ENCODE assay signal across 8 cellular contexts in genomic region chr7:25391295-25391861, GRCh38.
DNase-seq lines count a peak whose midpoint lies in the region; ATAC-seq, FAIRE-seq and TF ChIP-seq lines count a peak whose summit lies in the region.

No MANE protein-coding gene starts in this region.

- no peak for ATAC-seq in HepG2
- ATAC-seq in CD8-positive, alpha-beta T cell: no peak
- no peak for ATAC-seq in HG03520 (IDR thresholded peaks at IDR 0.05; ENCODE audit: unreplicated experiment)

- CTCF ChIA-PET in HepG2 (lab: Yijun Ruan, JAX; ENCODE audit: low intra/inter-chr PET ratio, low total read pairs): interaction anchor here (1.2 to 2.3 kb wide), 2 partner anchors 175 to 460 kb away, joined by 3 to 22 read pairs; no protein-coding TSS in a partner anchor
- CTCF ChIA-PET in CD8-positive, alpha-beta T cell (lab: Charles Lee): interaction anchor here (0.8 to 6.4 kb wide), 7 partner anchors 9 to 463 kb away, joined by 3 to 69 read pairs (median 4); no protein-coding TSS in a partner anchor

- POLR2A ChIA-PET in HepG2 (lab: Yijun Ruan, JAX): no interaction called here
- POLR2A ChIA-PET in CD8-positive, alpha-beta T cell (lab: Charles Lee): no interaction called here

- H3K4me2 ChIP-seq in H9 (ENCODE audit: insufficient read depth, insufficient read length, low read length): no peak overlapping the region
- no peak overlapping the region for H3K4me2 ChIP-seq in HepG2 (ENCODE audit: low read depth, low read length)

- no CpG with 5 or more reads among the region's 5 CpGs for WGBS in H9 (ENCODE audit: extremely low coverage, insufficient read length, low lambda C conversion rate)
- WGBS in adrenal gland, 4 donors: 19 to 23% (median 21%) methylated on average over 5 of the region's 5 CpGs
- 12% methylated on average over 5 of the region's 5 CpGs for WGBS in HepG2 (ENCODE audit: low lambda C conversion rate)
- 32% methylated on average over 5 of the region's 5 CpGs for WGBS in suprapubic skin

- H3K14ac ChIP-seq in H9 (ENCODE audit: insufficient read depth, low read length): no peak overlapping the region

- no peak for TF ChIP-seq POLR2A in adrenal gland (IDR thresholded peaks at IDR 0.05)
- TF ChIP-seq POLR2A in HepG2 (IDR thresholded peaks at IDR 0.05; ENCODE audit: insufficient read depth in 1 of 2, low read depth in 2 of 2, low read length in 2 of 2): no peak
- TF ChIP-seq POLR2A in suprapubic skin (IDR thresholded peaks at IDR 0.05): no peak

- H3K27me3 ChIP-seq in H9 (ENCODE audit: insufficient read depth, low read length) (no peaks in the 10 kb centered on the region), adrenal gland (no peaks in the 10 kb centered on the region), HepG2 (ENCODE audit: control insufficient read depth in 1 of 2, insufficient read depth in 2 of 2, low read length in 2 of 2) (peaks cover 0 to 2% of the 10 kb centered on the region in 2 experiments; a peak in 2 of 5 replicates), suprapubic skin (no peaks in the 10 kb centered on the region)
- H3K27me3 ChIP-seq in CD8-positive, alpha-beta T cell (ENCODE audit: insufficient read depth, low read length): no peaks in the 10 kb centered on the region

- TF ChIP-seq CTCF in H9 (conservative IDR thresholded peaks at IDR 0.05): peak; percentile 57; the same call in 2 of the 3 replicates
- TF ChIP-seq CTCF in adrenal gland (IDR thresholded peaks at IDR 0.05): peak; percentile 26 to 89 (median 66)
- TF ChIP-seq CTCF in HepG2 (CRISPR knock-in tag; IDR thresholded peaks at IDR 0.05): peak; percentile 32; the same call in 1 of the 2 replicates
- no peak for TF ChIP-seq CTCF in CD8-positive, alpha-beta T cell (IDR thresholded peaks at IDR 0.05)
- TF ChIP-seq CTCF in suprapubic skin (IDR thresholded peaks at IDR 0.05): peak in 1 of 2 donors; percentile 17

- H3K9ac ChIP-seq in H9 (ENCODE audit: extremely low read depth, insufficient read length, low read length) (no peak overlapping the region), HepG2 (ENCODE audit: insufficient read depth, low read depth, low read length) (no peak overlapping the region)

- H3K36me3 ChIP-seq in adrenal gland (replicated peaks in 1 of 2): no peaks in the 10 kb centered on the region
- H3K36me3 ChIP-seq in HepG2 (replicated peaks in 1 of 2; ENCODE audit: control insufficient read depth in 1 of 2, insufficient read depth in 2 of 2, low read length in 2 of 2): no peaks in the 10 kb centered on the region
- H3K36me3 ChIP-seq in CD8-positive, alpha-beta T cell (ENCODE audit: insufficient read depth, low read length): no peaks in the 10 kb centered on the region
- no peaks in the 10 kb centered on the region for H3K36me3 ChIP-seq in suprapubic skin

- FAIRE-seq in HepG2 (lab: Jason Lieb, UNC): peak; percentile 50

- no peak overlapping the region for H2BK5ac ChIP-seq in H9 (ENCODE audit: insufficient read length, low read length)

- no peaks in the 10 kb centered on the region for H3K79me1 ChIP-seq in H9 (ENCODE audit: insufficient read depth, low read depth, low read length, poor library complexity, severe bottlenecking)

- H2BK12ac ChIP-seq in H9 (ENCODE audit: insufficient read length, low read depth, low read length): no peak overlapping the region

- TF ChIP-seq EP300 in HepG2 (IDR thresholded peaks at IDR 0.05; ENCODE audit: low read depth in 2 of 2, low read length in 2 of 2) (no peak), HepG2 (CRISPR knock-in tag; IDR thresholded peaks at IDR 0.05; ENCODE audit: borderline replicate concordance) (no peak), suprapubic skin (IDR thresholded peaks at IDR 0.05) (no peak)

- no peak overlapping the region for H2BK20ac ChIP-seq in H9 (ENCODE audit: low read depth, low read length, poor library complexity, severe bottlenecking)

- TF ChIP-seq RAD21 in HepG2 (CRISPR knock-in tag; IDR thresholded peaks at IDR 0.05): no peak

- H2AFZ ChIP-seq in H9 (ENCODE audit: low read length) (no peak overlapping the region), HepG2 (ENCODE audit: low read length) (no peak overlapping the region)

- H3K56ac ChIP-seq in H9 (ENCODE audit: insufficient read length, low read depth, low read length): no peak overlapping the region

- H3K23ac ChIP-seq in H9 (ENCODE audit: insufficient read length, low read depth, low read length): no peak overlapping the region

- H3K9me3 ChIP-seq in H9 (ENCODE audit: control insufficient read depth, low read depth, low read length): no peaks in the 10 kb centered on the region
- H3K9me3 ChIP-seq in adrenal gland (replicated peaks in 1 of 3): no peaks in the 10 kb centered on the region
- no peaks in the 10 kb centered on the region for H3K9me3 ChIP-seq in HepG2 (ENCODE audit: low read length)
- H3K9me3 ChIP-seq in CD8-positive, alpha-beta T cell (ENCODE audit: low read length): no peaks in the 10 kb centered on the region
- no peaks in the 10 kb centered on the region for H3K9me3 ChIP-seq in suprapubic skin

- H3K4me3 ChIP-seq in adrenal gland (no peak overlapping the region), HepG2 (replicated peaks in 1 of 3; ENCODE audit: insufficient read depth in 1 of 3, low read depth in 2 of 3, low read length in 3 of 3) (no peak overlapping the region), suprapubic skin (no peak overlapping the region)
- H3K4me3 ChIP-seq in CD8-positive, alpha-beta T cell (ENCODE audit: low read depth, low read length): no peak overlapping the region

- H3K4me3 Mint-ChIP-seq in H9: no peak overlapping the region
- no peak overlapping the region for H3K4me3 Mint-ChIP-seq in CD8-positive, alpha-beta T cell

- H3K4ac ChIP-seq in H9 (ENCODE audit: low read depth, low read length): no peak overlapping the region

- H2BK15ac ChIP-seq in H9 (ENCODE audit: low read depth, low read length): no peak overlapping the region

- H3K27ac ChIP-seq in H9 (ENCODE audit: insufficient read length, low read depth, low read length): no peak overlapping the region
- H3K27ac ChIP-seq in adrenal gland: no peak overlapping the region
- no peak overlapping the region for H3K27ac ChIP-seq in HepG2 (ENCODE audit: extremely low read length, insufficient read depth, low read length)
- H3K27ac ChIP-seq in CD8-positive, alpha-beta T cell (ENCODE audit: low read depth, low read length): no peak overlapping the region
- H3K27ac ChIP-seq in suprapubic skin: no peak overlapping the region

- H4K5ac ChIP-seq in H9 (ENCODE audit: insufficient read length, low read depth, low read length): no peak overlapping the region

- no peak overlapping the region for H4K91ac ChIP-seq in H9 (ENCODE audit: insufficient read length, low read depth, low read length)

- in situ Hi-C loops in HepG2 (cut with HindIII; ENCODE audit: extremely low pct_ligation_motif_present, low pct_unique_long_range_greater_than_20kb): no loop called here

- H2BK120ac ChIP-seq in H9 (ENCODE audit: low read depth, low read length, poor library complexity, severe bottlenecking): no peak overlapping the region

- H2AK5ac ChIP-seq in H9 (ENCODE audit: insufficient read length, low read length): no peak overlapping the region

- no peaks in the 10 kb centered on the region for H3K23me2 ChIP-seq in H9 (ENCODE audit: insufficient read length, low read depth, low read length, poor library complexity, severe bottlenecking)

- no peaks in the 10 kb centered on the region for H3K36me3 Mint-ChIP-seq in H9 (ENCODE audit: insufficient read depth in 1 of 3, low read depth in 3 of 3)
- no peaks in the 10 kb centered on the region for H3K36me3 Mint-ChIP-seq in CD8-positive, alpha-beta T cell

- no peak overlapping the region for H3K18ac ChIP-seq in H9 (ENCODE audit: insufficient read length, low read depth, low read length)

- intact Hi-C loops in adrenal gland (cut with DNase I): loop anchor here (5.0 to 10.0 kb wide), 2 partner anchors 53 to 171 kb away; no protein-coding TSS in a partner anchor
- intact Hi-C loops in HepG2 (cut with micrococcal nuclease; ENCODE audit: unreplicated experiment): loop anchor here (1.0 to 2.0 kb wide), 2 partner anchors 175 to 463 kb away; no protein-coding TSS in a partner anchor
- intact Hi-C loops in CD8-positive, alpha-beta T cell (cut with DNase I, micrococcal nuclease): loop anchor here (1.0 to 5.0 kb wide), 3 partner anchors 175 to 461 kb away; no protein-coding TSS in a partner anchor

- H3K4me1 ChIP-seq in H9 (ENCODE audit: insufficient read depth, low read length) (0 out of 2 replicates have a peak, but pooled peaks cover 4% of the 10 kb centered on the region), adrenal gland (replicated peaks in 1 of 2) (peaks cover 21 to 24% of the 10 kb centered on the region in 2 donors), HepG2 (ENCODE audit: insufficient read depth, low read length) (no peaks in the 10 kb centered on the region), suprapubic skin (peaks cover 5% of the 10 kb centered on the region)
- no peaks in the 10 kb centered on the region for H3K4me1 ChIP-seq in CD8-positive, alpha-beta T cell (ENCODE audit: insufficient read depth, low read length)

- peaks cover 6% of the 10 kb centered on the region for H3K27me3 Mint-ChIP-seq in H9 (ENCODE audit: low read depth)
- H3K27me3 Mint-ChIP-seq in CD8-positive, alpha-beta T cell (ENCODE audit: low read depth): no peaks in the 10 kb centered on the region

- H4K20me1 ChIP-seq in H9 (ENCODE audit: control insufficient read depth, insufficient read depth, insufficient read length) (no peaks in the 10 kb centered on the region), HepG2 (ENCODE audit: insufficient read depth, low read length) (no peaks in the 10 kb centered on the region)

- no peak overlapping the region for H3T11ph ChIP-seq in H9 (ENCODE audit: low read length)

- DNase-seq in AG08395 (ENCODE audit: low spot score): peak; percentile 44
- no peak for DNase-seq in H9
- DNase-seq in adrenal gland: no peak
- DNase-seq in HepG2 (ENCODE audit: low spot score): peak; percentile 1
- no peak for DNase-seq in CD8-positive, alpha-beta T cell
- no peak for DNase-seq in occipital lobe (lab: John Stamatoyannopoulos, UW)
- no peak for DNase-seq in suprapubic skin (ENCODE audit: low spot score in 2 of 2)

- H3K9me3 Mint-ChIP-seq in H9: no peaks in the 10 kb centered on the region; a peak in 1 of 5 replicates
- no peaks in the 10 kb centered on the region for H3K9me3 Mint-ChIP-seq in CD8-positive, alpha-beta T cell

- no TSS peak for BruUV-seq in HepG2 (replicated peaks; lab: Mats Ljungman, UMichigan)

- no peak overlapping the region for H3K27ac Mint-ChIP-seq in H9
- H3K27ac Mint-ChIP-seq in CD8-positive, alpha-beta T cell: no peak overlapping the region

- peaks cover 5 to 7% of the 10 kb centered on the region in 2 experiments; a peak in 1 of 4 replicates for H3K4me1 Mint-ChIP-seq in H9
- H3K4me1 Mint-ChIP-seq in CD8-positive, alpha-beta T cell (ENCODE audit: low read depth): no peaks in the 10 kb centered on the region

- H4K8ac ChIP-seq in H9 (replicated peaks; ENCODE audit: insufficient read length, low read depth, low read length): no peak overlapping the region

- H3K79me2 ChIP-seq in H9 (ENCODE audit: insufficient read depth, low read length): no peaks in the 10 kb centered on the region
- H3K79me2 ChIP-seq in HepG2 (ENCODE audit: insufficient read depth, low read length): no peaks in the 10 kb centered on the region

TF ChIP-seq in HepG2, 621 proteins besides CTCF, POLR2A, EP300 and RAD21:
- TF ChIP-seq MEIS2 (CRISPR knock-in tag; IDR thresholded peaks at IDR 0.05) (no peak), STAG1 (CRISPR knock-in tag; IDR thresholded peaks at IDR 0.05) (peak; percentile 52), ZBTB21 (CRISPR knock-in tag; IDR thresholded peaks at IDR 0.05) (no peak), NKX3-1 (CRISPR knock-in tag; IDR thresholded peaks at IDR 0.05) (no peak)

Comparison
In these comparisons a context has a peak if more than half of its experiments do, and no peak if none do; other contexts are left out.
1. DNase-seq: peak in AG08395 (single experiment) and HepG2 (single experiment); none in H9 (single experiment), adrenal gland (0 of 7), CD8-positive, alpha-beta T cell (0 of 7), occipital lobe (single experiment) and suprapubic skin (0 of 2).